ENCODE assay signal across 20 cellular contexts in genomic region chr6:167402195-167402686, GRCh38.
DNase-seq lines count a peak whose midpoint lies in the region; ATAC-seq and TF ChIP-seq lines count a peak whose summit lies in the region.
"Had no signal": no experiment of that assay in that cellular context is flagged by ENCODE, and none has a peak within 500 bp of the region (broad histone marks: within the 10 kb centered on the region; RNA-seq: fewer than 3 reads in every experiment).

No MANE protein-coding gene starts in this region.

- WGBS in right cardiac atrium = 84% methylated on average over 16 of the region's 16 CpGs

- no peak overlapping the region for H3K27ac ChIP-seq in right cardiac atrium (ENCODE audit: low read length)
- H3K27ac ChIP-seq in neural progenitor cell = no peak overlapping the region
- H3K27ac ChIP-seq: GM23248, Peyer's patch, SJSA1 had no signal

- H3K36me3 ChIP-seq in neural progenitor cell = no peaks in the 10 kb centered on the region
- H3K36me3 ChIP-seq: Peyer's patch, SJSA1 had no signal

- peaks cover 7% of the 10 kb centered on the region for H3K27me3 Mint-ChIP-seq in endothelial cell (ENCODE audit: unreplicated experiment)
- peaks cover 6% of the 10 kb centered on the region for H3K27me3 Mint-ChIP-seq in neural progenitor cell (ENCODE audit: insufficient read depth, low read depth)

- DNase-seq in Right ventricle myocardium inferior (ENCODE audit: missing footprints) = peak; percentile 58
- no peak for DNase-seq in right cardiac atrium
- peak; percentile 2 for DNase-seq in endothelial cell (ENCODE audit: low spot score)
- DNase-seq in neural progenitor cell (ENCODE audit: low spot score) = no peak
- DNase-seq in SW 1271 (lab: John Stamatoyannopoulos, UW) = no peak
- DNase-seq: 8988T; AML-193; C1 segment of cervical spinal cord; CD8-positive, alpha-beta T cell; DND-41; GM23248; Karpas-422; MV-4-11; NCI-H1694; NCI-H2081 treated with DMSO at 0.1 percent for 48 hours; NCI-H2171 treated with DMSO at 0.1 percent for 48 hours had no signal

- H3K9me3 ChIP-seq in right cardiac atrium (ENCODE audit: control insufficient read depth, low read length) (no peaks in the 10 kb centered on the region), neural progenitor cell (ENCODE audit: low read depth) (no peaks in the 10 kb centered on the region)
- H3K9me3 ChIP-seq: Peyer's patch, SJSA1 had no signal

- H2AFZ ChIP-seq in neural progenitor cell (replicated peaks) = no peak overlapping the region
- H2AFZ ChIP-seq: GM23248 had no signal

- no peak overlapping the region for H3K4me3 ChIP-seq in right cardiac atrium (ENCODE audit: low read length)
- H3K4me3 ChIP-seq in neural progenitor cell = no peak overlapping the region
- H3K4me3 ChIP-seq: GM23248, Peyer's patch, SJSA1 had no signal

- no peak overlapping the region for H3K27ac Mint-ChIP-seq in endothelial cell (ENCODE audit: unreplicated experiment)
- H3K27ac Mint-ChIP-seq in neural progenitor cell = peak overlapping the region; percentile 46
- H3K27ac Mint-ChIP-seq: CD8-positive, alpha-beta T cell had no signal

- H3K4me2 ChIP-seq in neural progenitor cell = no peak overlapping the region

- H3K4me1 Mint-ChIP-seq in endothelial cell (ENCODE audit: unreplicated experiment) = peaks cover 4% of the 10 kb centered on the region
- H3K4me1 Mint-ChIP-seq in neural progenitor cell = peaks cover 14% of the 10 kb centered on the region

- intact Hi-C loops in Right ventricle myocardium inferior (cut with DNase I) = no loop called here
- intact Hi-C loops in right cardiac atrium (cut with DNase I) = no loop called here

- H3K9ac ChIP-seq in neural progenitor cell = no peak overlapping the region
- H3K9ac ChIP-seq: GM23248 had no signal

- no peaks in the 10 kb centered on the region for H3K27me3 ChIP-seq in right cardiac atrium (ENCODE audit: control insufficient read depth, insufficient read depth)
- no peaks in the 10 kb centered on the region for H3K27me3 ChIP-seq in neural progenitor cell
- H3K27me3 ChIP-seq: Peyer's patch had no signal

- H3K9me3 Mint-ChIP-seq in endothelial cell (ENCODE audit: unreplicated experiment) (no peaks in the 10 kb centered on the region), neural progenitor cell (no peaks in the 10 kb centered on the region)
- H3K9me3 Mint-ChIP-seq: CD8-positive, alpha-beta T cell had no signal

- H3K4me1 ChIP-seq in right cardiac atrium (ENCODE audit: control insufficient read depth, insufficient read depth, low read length) (no peaks in the 10 kb centered on the region), neural progenitor cell (peaks cover 3% of the 10 kb centered on the region)
- H3K4me1 ChIP-seq: SJSA1 had no signal

- H3K79me2 ChIP-seq in neural progenitor cell (ENCODE audit: low read depth) = no peaks in the 10 kb centered on the region

- TF ChIP-seq CTCF in endothelial cell (IDR thresholded peaks at IDR 0.05; ENCODE audit: unreplicated experiment) = no peak
- no peak for TF ChIP-seq CTCF in neural progenitor cell (IDR thresholded peaks at IDR 0.05)

- H3K4me3 Mint-ChIP-seq in endothelial cell (ENCODE audit: unreplicated experiment) (no peak overlapping the region), neural progenitor cell (no peak overlapping the region)
- H3K4me3 Mint-ChIP-seq: CD8-positive, alpha-beta T cell had no signal

- ATAC-seq in Right ventricle myocardium inferior = no peak
- no peak for ATAC-seq in right cardiac atrium
- ATAC-seq in GM18870 (IDR thresholded peaks at IDR 0.05; ENCODE audit: unreplicated experiment) = no peak
- no peak for ATAC-seq in HG02798 (IDR thresholded peaks at IDR 0.05; ENCODE audit: poor library complexity, unreplicated experiment)
- ATAC-seq: CD8-positive, alpha-beta T cell had no signal

- H4K20me1 ChIP-seq in neural progenitor cell (ENCODE audit: low read depth) = no peaks in the 10 kb centered on the region

- no peaks in the 10 kb centered on the region for H3F3A ChIP-seq in neural progenitor cell (ENCODE audit: low read depth)

- H3K36me3 Mint-ChIP-seq in endothelial cell (ENCODE audit: low read depth, unreplicated experiment) (peaks cover 5% of the 10 kb centered on the region), neural progenitor cell (no peaks in the 10 kb centered on the region)
- H3K36me3 Mint-ChIP-seq: CD8-positive, alpha-beta T cell had no signal

Comparison
In these comparisons a context has a peak if more than half of its experiments do, and no peak if none do; other contexts are left out.
1. DNase-seq: peak in Right ventricle myocardium inferior (single experiment) and endothelial cell (single experiment); none in right cardiac atrium (0 of 3), neural progenitor cell (single experiment) and SW 1271 (0 of 2).